1 cellular context compared by ENCODE assay signal in genomic region chr2:233699424-233700027, GRCh38.
TF ChIP-seq lines count a peak whose summit lies in the region.

No MANE protein-coding gene starts in this region.

TF ChIP-seq in HepG2, 621 proteins besides CTCF, POLR2A, EP300 and RAD21:
- TF ChIP-seq ZNF563 (CRISPR knock-in tag; IDR thresholded peaks at IDR 0.05) (no peak), ZIK1 (CRISPR knock-in tag; IDR thresholded peaks at IDR 0.05; ENCODE audit: borderline replicate concordance, low read depth) (no peak), ZNF644 (CRISPR knock-in tag; IDR thresholded peaks at IDR 0.05; ENCODE audit: low read depth) (no peak), ZNF891 (CRISPR knock-in tag; IDR thresholded peaks at IDR 0.05) (no peak), ZFP36 (IDR thresholded peaks at IDR 0.05; ENCODE audit: borderline replicate concordance, low read depth, low read length, partially characterized antibody) (no peak), HNRNPLL (IDR thresholded peaks at IDR 0.05; ENCODE audit: low read depth, low read length, poor library complexity, severe bottlenecking) (no peak), MYPOP (CRISPR knock-in tag; IDR thresholded peaks at IDR 0.05) (no peak), TFE3 (CRISPR knock-in tag; IDR thresholded peaks at IDR 0.05) (no peak), SMAD1 (CRISPR knock-in tag; IDR thresholded peaks at IDR 0.05; ENCODE audit: borderline replicate concordance, low read depth) (no peak), ZNF317 (CRISPR knock-in tag; IDR thresholded peaks at IDR 0.05) (no peak), ZMYM3 (CRISPR knock-in tag; IDR thresholded peaks at IDR 0.05) (no peak), ZNF501 (CRISPR knock-in tag; IDR thresholded peaks at IDR 0.05) (no peak), IRF1 (CRISPR knock-in tag; IDR thresholded peaks at IDR 0.05; ENCODE audit: low read depth) (no peak), TARDBP (CRISPR knock-in tag; IDR thresholded peaks at IDR 0.05) (no peak), ISX (CRISPR knock-in tag; conservative IDR thresholded peaks at IDR 0.05) (no peak)
